Comparison of ENCODE assay signal across 8 cellular contexts in the genomic region with DNA sequence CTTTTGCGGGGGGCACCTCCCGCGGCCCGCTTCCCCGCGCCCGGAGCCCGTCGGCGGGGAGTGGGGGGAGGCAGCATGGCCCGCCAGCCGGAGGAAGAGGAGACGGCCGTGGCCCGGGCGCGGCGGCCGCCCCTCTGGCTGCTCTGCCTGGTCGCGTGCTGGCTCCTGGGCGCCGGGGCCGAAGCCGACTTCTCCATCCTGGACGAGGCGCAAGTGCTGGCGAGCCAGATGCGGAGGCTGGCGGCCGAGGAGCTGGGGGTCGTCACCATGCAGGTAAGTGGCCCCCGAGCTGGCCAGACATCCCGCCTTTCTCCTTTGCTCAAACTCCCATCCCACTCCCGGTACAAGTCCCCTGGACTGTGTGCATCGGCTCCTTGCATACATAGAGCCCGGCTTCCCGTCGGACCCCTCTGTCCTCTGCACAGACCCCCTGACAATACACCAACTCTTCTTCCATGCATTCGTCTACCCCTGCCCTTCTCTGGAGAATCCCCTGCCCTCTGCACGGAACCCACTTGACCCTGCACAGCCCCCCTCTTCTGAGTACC. TPM values are rescaled to one million over a fixed set of nuclear protein-coding genes. Genes with fewer than 3 reads are reported as not detected.
DNase-seq lines count a peak whose midpoint lies in the region; ATAC-seq and TF ChIP-seq lines count a peak whose summit lies in the region.

No MANE protein-coding gene starts in this region.

- TF ChIP-seq EP300 in gastroesophageal sphincter (IDR thresholded peaks at IDR 0.05): no peak

- H3K4me2 ChIP-seq in osteoblast (ENCODE audit: insufficient read depth, low read length): peak overlapping the region; percentile 89

- H3K9me3 Mint-ChIP-seq in WTC11: no peaks in the 10 kb centered on the region

- TF ChIP-seq CTCF in AG10803 (conservative IDR thresholded peaks at IDR 0.05; ENCODE audit: low read length) (no peak), WTC11 (IDR thresholded peaks at IDR 0.05) (no peak), gastroesophageal sphincter (IDR thresholded peaks at IDR 0.05) (no peak), osteoblast (IDR thresholded peaks at IDR 0.05; ENCODE audit: extremely low read depth, low read depth, low read length) (no peak)

- peaks cover 10% of the 10 kb centered on the region for H3K27me3 ChIP-seq in gastroesophageal sphincter
- H3K27me3 ChIP-seq in osteoblast (ENCODE audit: insufficient read depth, low read length): peaks cover 29% of the 10 kb centered on the region

- H3K4me3 ChIP-seq in AG10803 (ENCODE audit: low read length) (peak overlapping the region; percentile 65), gastroesophageal sphincter (peak overlapping the region; percentile 39 to 80), osteoblast (ENCODE audit: insufficient read depth, low read length) (peak overlapping the region; percentile 83)

- DNase-seq in AG10803 (ENCODE audit: low read depth): peak; percentile 16
- DNase-seq in WTC11 (ENCODE audit: low spot score): peak; percentile 42
- peak; percentile 94 for DNase-seq in osteoblast (ENCODE audit: insufficient read length, low spot score, missing footprints)
- DNase-seq in cortex of kidney (lab: John Stamatoyannopoulos, UW): no peak

- H3K9me3 ChIP-seq in gastroesophageal sphincter (no peaks in the 10 kb centered on the region), osteoblast (ENCODE audit: low read depth, low read length) (no peaks in the 10 kb centered on the region)

- peaks cover 4% of the 10 kb centered on the region for H3K79me2 ChIP-seq in osteoblast (ENCODE audit: insufficient read depth, low read length)

- peaks cover 41% of the 10 kb centered on the region for H3K4me1 Mint-ChIP-seq in WTC11

- H3K27me3 Mint-ChIP-seq in WTC11 (ENCODE audit: low read depth): peaks cover 24% of the 10 kb centered on the region

- peak overlapping the region; percentile 62 for H3K27ac Mint-ChIP-seq in WTC11

- 0 out of 2 replicates have a peak, but pooled peaks cover 2% of the 10 kb centered on the region for H3K36me3 Mint-ChIP-seq in WTC11

- TF ChIP-seq POLR2A in gastroesophageal sphincter (IDR thresholded peaks at IDR 0.05): no peak

- POLR2A ChIA-PET in WTC11 (lab: Charles Lee): no interaction called here

- H4K20me1 ChIP-seq in osteoblast (ENCODE audit: insufficient read depth, low read length): peaks cover 3% of the 10 kb centered on the region

- CTCF ChIA-PET in WTC11 (lab: Charles Lee): no interaction called here

- peak overlapping the region; percentile 95 for H3K4me3 Mint-ChIP-seq in WTC11

- H3K36me3 ChIP-seq in gastroesophageal sphincter (no peaks in the 10 kb centered on the region), osteoblast (ENCODE audit: insufficient read depth, low read length) (no peaks in the 10 kb centered on the region)

- H2AFZ ChIP-seq in osteoblast (ENCODE audit: low read length): peak overlapping the region; percentile 88

- H3K27ac ChIP-seq in gastroesophageal sphincter (peak overlapping the region in 3 of 4 donors; percentile 65 to 88 (median 81)), osteoblast (ENCODE audit: low read depth, low read length) (no peak overlapping the region)

- ATAC-seq in GM18520 (IDR thresholded peaks at IDR 0.05; ENCODE audit: unreplicated experiment): peak; percentile 15
- ATAC-seq in HG03354 (IDR thresholded peaks at IDR 0.05; ENCODE audit: poor library complexity, severe bottlenecking, unreplicated experiment): peak; percentile 32
- peak; percentile 7 for ATAC-seq in WTC11
- peak; percentile 45 for ATAC-seq in gastroesophageal sphincter
- no peak for ATAC-seq in GM19395 (IDR thresholded peaks at IDR 0.05; ENCODE audit: unreplicated experiment)

- H3K4me1 ChIP-seq in gastroesophageal sphincter (peaks cover 0 to 57% (median 0%) of the 10 kb centered on the region in 3 donors), osteoblast (ENCODE audit: insufficient read depth, low read length) (peaks cover under 1% of the 10 kb centered on the region)

- 0% methylated on average over 4 to 7 of the region's 41 CpGs for WGBS in gastroesophageal sphincter (ENCODE audit: low coverage in 1 of 2), 2 donors

TF ChIP-seq in WTC11, 78 proteins besides CTCF, POLR2A, EP300 and RAD21:
- TF ChIP-seq, protein P1, sequence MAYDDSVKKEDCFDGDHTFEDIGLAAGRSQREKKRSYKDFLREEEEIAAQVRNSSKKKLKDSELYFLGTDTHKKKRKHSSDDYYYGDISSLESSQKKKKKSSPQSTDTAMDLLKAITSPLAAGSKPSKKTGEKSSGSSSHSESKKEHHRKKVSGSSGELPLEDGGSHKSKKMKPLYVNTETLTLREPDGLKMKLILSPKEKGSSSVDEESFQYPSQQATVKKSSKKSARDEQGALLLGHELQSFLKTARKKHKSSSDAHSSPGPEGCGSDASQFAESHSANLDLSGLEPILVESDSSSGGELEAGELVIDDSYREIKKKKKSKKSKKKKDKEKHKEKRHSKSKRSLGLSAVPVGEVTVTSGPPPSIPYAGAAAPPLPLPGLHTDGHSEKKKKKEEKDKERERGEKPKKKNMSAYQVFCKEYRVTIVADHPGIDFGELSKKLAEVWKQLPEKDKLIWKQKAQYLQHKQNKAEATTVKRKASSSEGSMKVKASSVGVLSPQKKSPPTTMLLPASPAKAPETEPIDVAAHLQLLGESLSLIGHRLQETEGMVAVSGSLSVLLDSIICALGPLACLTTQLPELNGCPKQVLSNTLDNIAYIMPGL (CRISPR knock-in tag; IDR thresholded peaks at IDR 0.05): peak; percentile 50; the same call in 1 of the 2 replicates
- TF ChIP-seq ZNF232 (CRISPR knock-in tag; IDR thresholded peaks at IDR 0.05) (no peak), CREM (CRISPR knock-in tag; IDR thresholded peaks at IDR 0.05) (0 out of 2 replicates have a peak, but pooled peaks have one; percentile 5), NR1H2 (CRISPR knock-in tag; IDR thresholded peaks at IDR 0.05) (no peak), KAT7 (CRISPR knock-in tag; IDR thresholded peaks at IDR 0.05; ENCODE audit: borderline replicate concordance) (no peak), TP53 (CRISPR knock-in tag; IDR thresholded peaks at IDR 0.05) (no peak), ZNF317 (CRISPR knock-in tag; IDR thresholded peaks at IDR 0.05; ENCODE audit: borderline replicate concordance, low read depth) (no peak)
- TF ChIP-seq, protein P2, sequence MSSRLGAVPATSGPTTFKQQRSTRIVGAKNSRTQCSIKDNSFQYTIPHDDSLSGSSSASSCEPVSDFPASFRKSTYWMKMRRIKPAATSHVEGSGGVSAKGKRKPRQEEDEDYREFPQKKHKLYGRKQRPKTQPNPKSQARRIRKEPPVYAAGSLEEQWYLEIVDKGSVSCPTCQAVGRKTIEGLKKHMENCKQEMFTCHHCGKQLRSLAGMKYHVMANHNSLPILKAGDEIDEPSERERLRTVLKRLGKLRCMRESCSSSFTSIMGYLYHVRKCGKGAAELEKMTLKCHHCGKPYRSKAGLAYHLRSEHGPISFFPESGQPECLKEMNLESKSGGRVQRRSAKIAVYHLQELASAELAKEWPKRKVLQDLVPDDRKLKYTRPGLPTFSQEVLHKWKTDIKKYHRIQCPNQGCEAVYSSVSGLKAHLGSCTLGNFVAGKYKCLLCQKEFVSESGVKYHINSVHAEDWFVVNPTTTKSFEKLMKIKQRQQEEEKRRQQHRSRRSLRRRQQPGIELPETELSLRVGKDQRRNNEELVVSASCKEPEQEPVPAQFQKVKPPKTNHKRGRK (CRISPR knock-in tag; IDR thresholded peaks at IDR 0.05; ENCODE audit: borderline replicate concordance): no peak
- TF ChIP-seq, protein P3, sequence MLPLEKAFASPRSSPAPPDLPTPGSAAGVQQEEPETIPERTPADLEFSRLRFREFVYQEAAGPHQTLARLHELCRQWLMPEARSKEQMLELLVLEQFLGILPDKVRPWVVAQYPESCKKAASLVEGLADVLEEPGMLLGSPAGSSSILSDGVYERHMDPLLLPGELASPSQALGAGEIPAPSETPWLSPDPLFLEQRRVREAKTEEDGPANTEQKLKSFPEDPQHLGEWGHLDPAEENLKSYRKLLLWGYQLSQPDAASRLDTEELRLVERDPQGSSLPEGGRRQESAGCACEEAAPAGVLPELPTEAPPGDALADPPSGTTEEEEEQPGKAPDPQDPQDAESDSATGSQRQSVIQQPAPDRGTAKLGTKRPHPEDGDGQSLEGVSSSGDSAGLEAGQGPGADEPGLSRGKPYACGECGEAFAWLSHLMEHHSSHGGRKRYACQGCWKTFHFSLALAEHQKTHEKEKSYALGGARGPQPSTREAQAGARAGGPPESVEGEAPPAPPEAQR (CRISPR knock-in tag; IDR thresholded peaks at IDR 0.05): no peak
- TF ChIP-seq, protein P4, sequence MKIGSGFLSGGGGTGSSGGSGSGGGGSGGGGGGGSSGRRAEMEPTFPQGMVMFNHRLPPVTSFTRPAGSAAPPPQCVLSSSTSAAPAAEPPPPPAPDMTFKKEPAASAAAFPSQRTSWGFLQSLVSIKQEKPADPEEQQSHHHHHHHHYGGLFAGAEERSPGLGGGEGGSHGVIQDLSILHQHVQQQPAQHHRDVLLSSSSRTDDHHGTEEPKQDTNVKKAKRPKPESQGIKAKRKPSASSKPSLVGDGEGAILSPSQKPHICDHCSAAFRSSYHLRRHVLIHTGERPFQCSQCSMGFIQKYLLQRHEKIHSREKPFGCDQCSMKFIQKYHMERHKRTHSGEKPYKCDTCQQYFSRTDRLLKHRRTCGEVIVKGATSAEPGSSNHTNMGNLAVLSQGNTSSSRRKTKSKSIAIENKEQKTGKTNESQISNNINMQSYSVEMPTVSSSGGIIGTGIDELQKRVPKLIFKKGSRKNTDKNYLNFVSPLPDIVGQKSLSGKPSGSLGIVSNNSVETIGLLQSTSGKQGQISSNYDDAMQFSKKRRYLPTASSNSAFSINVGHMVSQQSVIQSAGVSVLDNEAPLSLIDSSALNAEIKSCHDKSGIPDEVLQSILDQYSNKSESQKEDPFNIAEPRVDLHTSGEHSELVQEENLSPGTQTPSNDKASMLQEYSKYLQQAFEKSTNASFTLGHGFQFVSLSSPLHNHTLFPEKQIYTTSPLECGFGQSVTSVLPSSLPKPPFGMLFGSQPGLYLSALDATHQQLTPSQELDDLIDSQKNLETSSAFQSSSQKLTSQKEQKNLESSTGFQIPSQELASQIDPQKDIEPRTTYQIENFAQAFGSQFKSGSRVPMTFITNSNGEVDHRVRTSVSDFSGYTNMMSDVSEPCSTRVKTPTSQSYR (CRISPR knock-in tag; IDR thresholded peaks at IDR 0.05): no peak

RNA-seq across cellular contexts. Expression of a gene that starts 0.8 kb away (rescaled TPM):
- 26.3 to 34.4 TPM (median 34.4 TPM) in 3 replicates for total RNA-seq in WTC11 (2021)
- 10 to 100 TPM in 2 of 4 donors, 1 to 10 TPM in 2; 7.7 to 20.1 (median 9.8) TPM for total RNA-seq in gastroesophageal sphincter
- total RNA-seq in osteoblast: 5.1 and 6.8 TPM in 2 replicates
